Comparison of ENCODE assay signal across 16 cellular contexts in the genomic region with DNA sequence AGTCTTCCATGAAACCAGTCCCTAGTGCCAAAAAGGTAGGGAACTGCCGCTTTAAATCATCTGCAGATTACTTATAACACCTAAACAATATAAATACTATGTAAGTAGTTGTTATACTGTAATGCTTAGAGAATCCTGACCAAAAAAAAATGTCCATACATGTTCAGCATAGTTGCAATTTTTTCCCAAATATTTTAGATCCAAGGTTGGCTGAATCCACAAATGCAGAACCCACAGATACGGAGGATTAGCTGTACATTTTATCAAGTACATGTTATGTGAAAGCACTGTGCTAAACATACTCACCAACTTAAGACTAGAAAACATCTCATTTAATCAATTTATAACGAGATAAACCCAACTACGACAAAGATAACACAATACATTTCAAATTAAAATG. TPM values are rescaled to one million over a fixed set of nuclear protein-coding genes. Genes with fewer than 3 reads are reported as not detected.
DNase-seq lines count a peak whose midpoint lies in the region; ATAC-seq, FAIRE-seq and TF ChIP-seq lines count a peak whose summit lies in the region.
"Had no signal": no experiment of that assay in that cellular context is flagged by ENCODE, and none has a peak within 500 bp of the region (broad histone marks: within the 10 kb centered on the region; RNA-seq: fewer than 3 reads in every experiment).

No MANE protein-coding gene starts in this region.

- no peaks in the 10 kb centered on the region for H3K9me2 ChIP-seq in DOHH2 (replicated peaks; ENCODE audit: control insufficient read depth, low read length)

- H3K27ac ChIP-seq in 22Rv1 (peak overlapping the region; percentile 38), DOHH2 (ENCODE audit: low read depth, low read length) (no peak overlapping the region), keratinocyte (ENCODE audit: control insufficient read depth, insufficient read depth, low read length) (peak overlapping the region; percentile 12), trophoblast cell (ENCODE audit: low read depth, low read length) (no peak overlapping the region)
- H3K27ac ChIP-seq: right lobe of liver had no signal

- H3K4ac ChIP-seq in trophoblast cell (ENCODE audit: low read depth, low read length) = no peak overlapping the region

- H3K4me2 ChIP-seq in DOHH2 (ENCODE audit: low read length) = peak overlapping the region; percentile 36
- peak overlapping the region; percentile 49 for H3K4me2 ChIP-seq in keratinocyte (ENCODE audit: control insufficient read depth, extremely low read depth, insufficient read depth, low read depth, low read length)
- H3K4me2 ChIP-seq in trophoblast cell (ENCODE audit: low read length) = no peak overlapping the region

- FAIRE-seq in keratinocyte (lab: Jason Lieb, UNC) = no peak

- H3K79me2 ChIP-seq in DOHH2 (ENCODE audit: control insufficient read depth, low read length) (peaks cover 100% of the 10 kb centered on the region), keratinocyte (ENCODE audit: control insufficient read depth, insufficient read depth, low read length) (peaks cover 100% of the 10 kb centered on the region), trophoblast cell (ENCODE audit: control insufficient read depth, insufficient read depth, low read length, poor library complexity) (peaks cover 43% of the 10 kb centered on the region)

- H3K36me3 Mint-ChIP-seq in activated naive CD8-positive, alpha-beta T cell treated with anti-CD3 and anti-CD28 coated beads, Interleukin-2, amount 10 ng/mL, durations not matched to agents 7 days and 5 days = peaks cover 26% of the 10 kb centered on the region

- no peak overlapping the region for H3K18ac ChIP-seq in trophoblast cell (ENCODE audit: low read length)

- no peaks in the 10 kb centered on the region for H3K27me3 Mint-ChIP-seq in activated naive CD8-positive, alpha-beta T cell treated with anti-CD3 and anti-CD28 coated beads, Interleukin-2, amount 10 ng/mL, durations not matched to agents 7 days and 5 days

- dilution Hi-C loops in keratinocyte (cut with MboI; ENCODE audit: extremely low pct_ligation_motif_present, low sequenced_read_pairs) = loop anchor here (25.0 kb wide), 1 partner anchor 150 kb away; no protein-coding TSS in a partner anchor

- no peak overlapping the region for H3K23ac ChIP-seq in trophoblast cell (ENCODE audit: low read length)

- H4K8ac ChIP-seq in trophoblast cell (ENCODE audit: low read depth, low read length) = no peak overlapping the region

- peak overlapping the region; percentile 17 for H3K4me3 Mint-ChIP-seq in activated naive CD8-positive, alpha-beta T cell treated with anti-CD3 and anti-CD28 coated beads, Interleukin-2, amount 10 ng/mL, durations not matched to agents 7 days and 5 days
- H3K4me3 Mint-ChIP-seq: endodermal cell; T-helper 1 cell treated with Interleukin-12 subunit alpha and Interleukin-12 subunit beta and Interleukin-4 antibody, amounts not matched to agents 30 μg/mL and 1 μg/mL, for 36 hours had no signal

- H3K9me3 ChIP-seq in DOHH2 (ENCODE audit: control insufficient read depth, insufficient read depth, low read length) (no peaks in the 10 kb centered on the region), keratinocyte (ENCODE audit: control insufficient read depth, low read depth, low read length) (no peaks in the 10 kb centered on the region), trophoblast cell (ENCODE audit: insufficient read depth, low read depth, low read length) (no peaks in the 10 kb centered on the region)
- H3K9me3 ChIP-seq: right lobe of liver had no signal

- H2AK5ac ChIP-seq in trophoblast cell (ENCODE audit: low read length) = no peak overlapping the region

- H3K9me1 ChIP-seq in keratinocyte (ENCODE audit: control insufficient read depth, extremely low read depth, insufficient read depth, low read length) = peaks cover 3% of the 10 kb centered on the region

- H3K14ac ChIP-seq in trophoblast cell (ENCODE audit: low read length) = no peak overlapping the region

- H4K12ac ChIP-seq in trophoblast cell (ENCODE audit: low read depth, low read length) = no peak overlapping the region

- H3K36me3 ChIP-seq in DOHH2 (ENCODE audit: control insufficient read depth, low read length) (peaks cover 28% of the 10 kb centered on the region), keratinocyte (ENCODE audit: control insufficient read depth in 2 of 2, extremely low read depth in 1 of 2, insufficient read depth in 2 of 2, low read length in 2 of 2) (no peaks in the 10 kb centered on the region), trophoblast cell (ENCODE audit: control insufficient read depth in 1 of 2, insufficient read depth in 2 of 2, low read length in 2 of 2) (no peaks in the 10 kb centered on the region)
- H3K36me3 ChIP-seq: right lobe of liver had no signal

- H3K4me1 Mint-ChIP-seq in activated naive CD8-positive, alpha-beta T cell treated with anti-CD3 and anti-CD28 coated beads, Interleukin-2, amount 10 ng/mL, durations not matched to agents 7 days and 5 days = peaks cover 64% of the 10 kb centered on the region

- H3K4me1 ChIP-seq in DOHH2 (ENCODE audit: control insufficient read depth, low read length) (peaks cover 66% of the 10 kb centered on the region), keratinocyte (ENCODE audit: control insufficient read depth, extremely low read depth, insufficient read depth, low read length) (peaks cover 31% of the 10 kb centered on the region), trophoblast cell (ENCODE audit: control insufficient read depth in 1 of 2, insufficient read depth in 2 of 2, low read length in 2 of 2) (peaks cover 8 to 10% of the 10 kb centered on the region in 2 experiments)

- H2BK5ac ChIP-seq in trophoblast cell (ENCODE audit: low read depth, low read length, poor library complexity) = no peak overlapping the region

- H4K91ac ChIP-seq in trophoblast cell (ENCODE audit: low read depth, low read length) = no peak overlapping the region

- H3F3A ChIP-seq in DOHH2 (ENCODE audit: control insufficient read depth, insufficient read depth) = peaks cover 4% of the 10 kb centered on the region; the same call in 1 of the 2 replicates

- H3K9ac ChIP-seq in keratinocyte (ENCODE audit: control insufficient read depth, extremely low read depth, insufficient read depth, low read length) = no peak overlapping the region
- H3K9ac ChIP-seq in trophoblast cell (ENCODE audit: low read length) = no peak overlapping the region

- WGBS in trophoblast cell (ENCODE audit: extremely low coverage, insufficient coverage, insufficient read length) = 100% methylated on average over 2 of the region's 4 CpGs

- no peak overlapping the region for H3K4me3 ChIP-seq in DOHH2 (ENCODE audit: low read length)
- H3K4me3 ChIP-seq in keratinocyte (ENCODE audit: control insufficient read depth in 2 of 3, extremely low read depth in 1 of 3, insufficient read depth in 2 of 3, low read depth in 1 of 3, low read length in 3 of 3) = no peak overlapping the region
- no peak overlapping the region for H3K4me3 ChIP-seq in trophoblast cell (ENCODE audit: low read depth, low read length)
- H3K4me3 ChIP-seq: right lobe of liver had no signal

- no peaks in the 10 kb centered on the region for H3K27me3 ChIP-seq in DOHH2 (ENCODE audit: control insufficient read depth, low read length)
- no peaks in the 10 kb centered on the region for H3K27me3 ChIP-seq in keratinocyte (ENCODE audit: control insufficient read depth, extremely low read depth, insufficient read depth, low read length)
- H3K27me3 ChIP-seq in trophoblast cell (ENCODE audit: insufficient read depth, low read length) = no peaks in the 10 kb centered on the region
- H3K27me3 ChIP-seq: right lobe of liver had no signal

- no peak overlapping the region for H2BK12ac ChIP-seq in trophoblast cell (ENCODE audit: low read length)

- TF ChIP-seq CTCF in 22Rv1 (IDR thresholded peaks at IDR 0.05) (no peak), DOHH2 (IDR thresholded peaks at IDR 0.05; ENCODE audit: low read depth, low read length, poor library complexity, severe bottlenecking) (no peak), keratinocyte (optimal IDR thresholded peaks at IDR 0.05 in 1 of 3, IDR thresholded peaks at IDR 0.05 in 1 of 3, conservative IDR thresholded peaks at IDR 0.05 in 1 of 3; ENCODE audit: extremely low read depth in 1 of 3, insufficient read depth in 2 of 3, low read length in 3 of 3) (no peak)

- no peaks in the 10 kb centered on the region for H3K9me3 Mint-ChIP-seq in activated naive CD8-positive, alpha-beta T cell treated with anti-CD3 and anti-CD28 coated beads, Interleukin-2, amount 10 ng/mL, durations not matched to agents 7 days and 5 days
- H3K9me3 Mint-ChIP-seq: endodermal cell; T-helper 1 cell treated with Interleukin-12 subunit alpha and Interleukin-12 subunit beta and Interleukin-4 antibody, amounts not matched to agents 30 μg/mL and 1 μg/mL, for 36 hours had no signal

- no peaks in the 10 kb centered on the region for H3K79me1 ChIP-seq in trophoblast cell (ENCODE audit: low read length)

- no peak overlapping the region for H3K27ac Mint-ChIP-seq in activated naive CD8-positive, alpha-beta T cell treated with anti-CD3 and anti-CD28 coated beads, Interleukin-2, amount 10 ng/mL, durations not matched to agents 7 days and 5 days
- H3K27ac Mint-ChIP-seq: endodermal cell; T-helper 1 cell treated with Interleukin-12 subunit alpha and Interleukin-12 subunit beta and Interleukin-4 antibody, amounts not matched to agents 30 μg/mL and 1 μg/mL, for 36 hours had no signal

- DNase-seq in activated naive CD8-positive, alpha-beta T cell treated with anti-CD3 and anti-CD28 coated beads, Interleukin-2, amount 10 ng/mL, durations not matched to agents 7 days and 5 days = no peak
- DNase-seq in keratinocyte (ENCODE audit: low read depth, low spot score) (no peak), DMS114 treated with DMSO at 0.1 percent for 48 hours (lab: John Stamatoyannopoulos, UW; ENCODE audit: unreplicated experiment) (no peak), kidney tubule cell (ENCODE audit: low spot score) (no peak), trophoblast cell (no peak)
- DNase-seq: activated CD4-positive, CD25-positive, alpha-beta regulatory T cell treated with anti-CD3 and anti-CD28 coated beads, Interleukin-2, amount 50 U/mL, for 72 hours; activated CD8-positive, alpha-beta memory T cell treated with anti-CD3 and anti-CD28 coated beads, Interleukin-2, amount 50 U/mL, for 48 hours; DMS 273 treated with DMSO at 0.1 percent for 48 hours; endodermal cell; right lobe of liver; stimulated activated CD4-positive, alpha-beta T cell treated with anti-CD3 and anti-CD28 coated beads, Interleukin-2, amount 100 ng/mL, for 48 hours; stimulated activated CD8-positive, alpha-beta memory T cell treated with anti-CD3 and anti-CD28 coated beads, Interleukin-4, amount 100 ng/mL, for 48 hours had no signal

- H2AFZ ChIP-seq in keratinocyte (ENCODE audit: control insufficient read depth, low read length) (no peak overlapping the region), trophoblast cell (ENCODE audit: insufficient read depth, low read length, poor library complexity) (no peak overlapping the region)

- H4K20me1 ChIP-seq in DOHH2 (ENCODE audit: control insufficient read depth, insufficient read depth, low read depth, low read length) (peaks cover 78% of the 10 kb centered on the region), keratinocyte (ENCODE audit: control insufficient read depth, extremely low read depth, insufficient read depth, low read length) (peaks cover 28% of the 10 kb centered on the region)

- H2BK120ac ChIP-seq in trophoblast cell (ENCODE audit: insufficient read depth, low read length, poor library complexity) = no peak overlapping the region

- no peak for ATAC-seq in activated naive CD8-positive, alpha-beta T cell treated with anti-CD3 and anti-CD28 coated beads, Interleukin-2, amount 10 ng/mL, durations not matched to agents 7 days and 5 days (ENCODE audit: low read depth)
- no peak for ATAC-seq in HG03571 (IDR thresholded peaks at IDR 0.05; ENCODE audit: unreplicated experiment)

- POLR2A ChIA-PET in activated naive CD8-positive, alpha-beta T cell treated with anti-CD3 and anti-CD28 coated beads, Interleukin-2, amount 10 ng/mL, durations not matched to agents 7 days and 5 days (lab: Charles Lee) = interaction anchor here (0.7 to 1.2 kb wide), 4 partner anchors 8 to 675 kb away, joined by 3 to 8 read pairs (median 3); a partner anchor contains a TSS

RNA-seq across cellular contexts. Expression of a gene that starts 9.3 kb away (rescaled TPM):
- 10 to 100 TPM; 71.4 to 71.5 TPM for total RNA-seq in activated naive CD8-positive, alpha-beta T cell treated with anti-CD3 and anti-CD28 coated beads, Interleukin-2, amount 10 ng/mL, durations not matched to agents 7 days and 5 days
- 4.1 to 10.3 TPM (median 9.5 TPM) in 3 replicates for polyA plus RNA-seq in keratinocyte
- 3.2 TPM for polyA plus RNA-seq in keratinocyte (2011; ENCODE audit: low read depth)
- polyA plus RNA-seq in keratinocyte (2011; cell fraction: cytosol; rRNA removed) = 3.2 and 8.6 TPM in 2 replicates
- 10.3 and 11.5 TPM in 2 replicates for polyA plus RNA-seq in keratinocyte (2011; cell fraction: nucleus; rRNA removed)
- polyA plus RNA-seq in keratinocyte (2012; ENCODE audit: low replicate concordance) = 6.6 and 11.0 TPM in 2 replicates
- polyA minus RNA-seq in keratinocyte = 12.4 to 22.8 TPM (median 15.4 TPM) in 3 replicates
- 11.1 TPM for polyA minus RNA-seq in keratinocyte (2011; cell fraction: cytosol; rRNA and poly(A)+ RNA removed)
- polyA minus RNA-seq in keratinocyte (2011; cell fraction: nucleus; rRNA and poly(A)+ RNA removed) = 8.1 and 15.7 TPM in 2 replicates
- polyA plus RNA-seq in trophoblast cell (2013) = 15.5 and 16.4 TPM in 2 replicates

Comparison
In these comparisons a context has a peak if more than half of its experiments do, and no peak if none do; other contexts are left out.
1. H3K27ac ChIP-seq: peak in 22Rv1 (single experiment) and keratinocyte (single experiment); none in DOHH2 (single experiment) and trophoblast cell (single experiment).